20 cellular contexts compared by ENCODE assay signal in the genomic region with DNA sequence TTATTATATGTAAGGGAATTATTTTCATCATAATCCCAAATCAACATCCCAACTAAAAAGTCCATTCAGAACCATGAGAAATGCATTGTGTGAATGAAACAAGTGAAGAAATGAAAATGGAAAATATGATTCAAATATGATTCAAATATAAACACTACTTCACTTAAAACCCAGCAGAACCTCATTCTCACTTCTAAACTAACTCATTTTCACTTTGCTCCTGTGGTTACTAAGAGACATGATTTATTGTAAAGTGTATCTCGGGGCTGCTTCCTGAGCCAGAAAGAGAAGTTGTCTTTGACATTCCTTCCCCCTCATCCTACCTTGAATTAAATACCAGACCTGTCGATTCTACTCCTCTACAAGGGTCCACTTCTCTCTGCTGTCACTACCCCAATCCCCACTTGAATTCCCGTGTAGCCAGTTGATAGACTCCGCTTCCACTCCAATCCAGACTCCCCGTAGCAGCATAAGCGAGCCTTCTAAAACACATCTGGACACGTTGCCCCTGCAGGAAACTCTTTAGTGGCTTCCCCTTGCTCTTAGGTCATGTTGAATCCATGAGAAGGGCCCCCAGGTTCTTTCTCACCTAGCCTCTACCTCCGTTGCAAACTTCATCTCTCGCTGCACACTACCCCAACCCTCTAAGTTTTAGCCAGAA.
A peak's percentile ranks its signal among the peaks of the same experiment; 100 is the strongest.
DNase-seq lines count a peak whose midpoint lies in the region; ATAC-seq, FAIRE-seq and TF ChIP-seq lines count a peak whose summit lies in the region.
"Had no signal": no experiment of that assay in that cellular context is flagged by ENCODE, and none has a peak within 500 bp of the region (broad histone marks: within the 10 kb centered on the region; RNA-seq: fewer than 3 reads in every experiment).

No MANE protein-coding gene starts in this region.

- H3K9me3 ChIP-seq in tibial nerve = peaks cover 0 to 13% (median 1%) of the 10 kb centered on the region in 4 donors
- H3K9me3 ChIP-seq: esophagus squamous epithelium had no signal

- WGBS in tibial nerve, 2 donors = 77 to 80% methylated on average over 9 of the region's 9 CpGs

- peak; percentile 54 for ATAC-seq in HG02885 (IDR thresholded peaks at IDR 0.05; ENCODE audit: poor library complexity, unreplicated experiment)

- H3K27me3 Mint-ChIP-seq in activated naive CD4-positive, alpha-beta T cell treated with anti-CD3 and anti-CD28 coated beads, Interleukin-2, amount 50 U/mL, for 24 hours = no peaks in the 10 kb centered on the region
- no peaks in the 10 kb centered on the region for H3K27me3 Mint-ChIP-seq in stimulated activated naive CD8-positive, alpha-beta T cell treated with anti-CD3 and anti-CD28 coated beads, Interleukin-15, Interleukin-2, amounts not matched to agents 100 ng/mL and 50 ng/mL, for 24 hours

- no peaks in the 10 kb centered on the region for H3K36me3 ChIP-seq in tibial nerve
- H3K36me3 ChIP-seq: esophagus squamous epithelium, MG63, suprapubic skin had no signal

- H3K4me3 Mint-ChIP-seq in activated naive CD4-positive, alpha-beta T cell treated with anti-CD3 and anti-CD28 coated beads, Interleukin-2, amount 50 U/mL, for 24 hours = peak overlapping the region; percentile 16
- H3K4me3 Mint-ChIP-seq in stimulated activated naive CD8-positive, alpha-beta T cell treated with anti-CD3 and anti-CD28 coated beads, Interleukin-15, Interleukin-2, amounts not matched to agents 100 ng/mL and 50 ng/mL, for 24 hours = peak overlapping the region; percentile 21
- H3K4me3 Mint-ChIP-seq: H9 had no signal

- no peaks in the 10 kb centered on the region for H3K27me3 ChIP-seq in tibial nerve
- H3K27me3 ChIP-seq: esophagus squamous epithelium, MG63, suprapubic skin had no signal

- no peak for TF ChIP-seq POLR2A in tibial nerve (IDR thresholded peaks at IDR 0.05)

- H3K4me1 Mint-ChIP-seq in activated naive CD4-positive, alpha-beta T cell treated with anti-CD3 and anti-CD28 coated beads, Interleukin-2, amount 50 U/mL, for 24 hours = peaks cover 21% of the 10 kb centered on the region
- H3K4me1 Mint-ChIP-seq in stimulated activated naive CD8-positive, alpha-beta T cell treated with anti-CD3 and anti-CD28 coated beads, Interleukin-15, Interleukin-2, amounts not matched to agents 100 ng/mL and 50 ng/mL, for 24 hours (ENCODE audit: low read depth) = peaks cover 26% of the 10 kb centered on the region
- H3K4me1 Mint-ChIP-seq: H9 had no signal

- H3K4me3 ChIP-seq in tibial nerve = no peak overlapping the region
- H3K4me3 ChIP-seq: esophagus squamous epithelium, lung, MG63, suprapubic skin had no signal

- DNase-seq in activated naive CD4-positive, alpha-beta T cell treated with anti-CD3 and anti-CD28 coated beads, Interleukin-2, amount 50 U/mL, for 16 hours = no peak
- DNase-seq in activated T-cell treated with anti-CD3 and anti-CD28 coated beads, Interleukin-2, amount 50 U/mL, for 48 hours = peak; percentile 53 to 57
- DNase-seq in stimulated activated naive CD4-positive, alpha-beta T cell (lab: John Stamatoyannopoulos, UW) = no peak
- no peak for DNase-seq in tibial nerve (ENCODE audit: low spot score in 2 of 2)
- no peak for DNase-seq in frontal cortex (ENCODE audit: low spot score in 2 of 2)
- DNase-seq: amniotic stem cell; caudate nucleus; esophagus squamous epithelium; glutamatergic neuron; H9; MG63; NCI-H1694; NCI-H226; NK-92 treated with Interleukin-12 subunit alpha and Interleukin-12 subunit beta, amount 100 ng/mL, for 24 hours had no signal

- no peaks in the 10 kb centered on the region for H3K9me3 Mint-ChIP-seq in activated naive CD4-positive, alpha-beta T cell treated with anti-CD3 and anti-CD28 coated beads, Interleukin-2, amount 50 U/mL, for 24 hours
- H3K9me3 Mint-ChIP-seq in stimulated activated naive CD8-positive, alpha-beta T cell treated with anti-CD3 and anti-CD28 coated beads, Interleukin-15, Interleukin-2, amounts not matched to agents 100 ng/mL and 50 ng/mL, for 24 hours = peaks cover 10% of the 10 kb centered on the region

- no peak for TF ChIP-seq EP300 in tibial nerve (IDR thresholded peaks at IDR 0.05)

- peak overlapping the region; percentile 55 for H3K27ac Mint-ChIP-seq in activated naive CD4-positive, alpha-beta T cell treated with anti-CD3 and anti-CD28 coated beads, Interleukin-2, amount 50 U/mL, for 24 hours
- peak overlapping the region; percentile 85 for H3K27ac Mint-ChIP-seq in stimulated activated naive CD8-positive, alpha-beta T cell treated with anti-CD3 and anti-CD28 coated beads, Interleukin-15, Interleukin-2, amounts not matched to agents 100 ng/mL and 50 ng/mL, for 24 hours
- H3K27ac Mint-ChIP-seq: H9 had no signal

- H3K27ac ChIP-seq in tibial nerve = no peak overlapping the region
- H3K27ac ChIP-seq: esophagus squamous epithelium, suprapubic skin had no signal

- TF ChIP-seq CTCF in tibial nerve (IDR thresholded peaks at IDR 0.05) = no peak

- H3K4me1 ChIP-seq in tibial nerve = no peaks in the 10 kb centered on the region

- no peaks in the 10 kb centered on the region for H3K36me3 Mint-ChIP-seq in activated naive CD4-positive, alpha-beta T cell treated with anti-CD3 and anti-CD28 coated beads, Interleukin-2, amount 50 U/mL, for 24 hours
- no peaks in the 10 kb centered on the region for H3K36me3 Mint-ChIP-seq in stimulated activated naive CD8-positive, alpha-beta T cell treated with anti-CD3 and anti-CD28 coated beads, Interleukin-15, Interleukin-2, amounts not matched to agents 100 ng/mL and 50 ng/mL, for 24 hours (ENCODE audit: low read depth)

- no peak for FAIRE-seq in frontal cortex (lab: Jason Lieb, UNC)
- FAIRE-seq: islet of Langerhans had no signal

Comparison
In these comparisons a context has a peak if more than half of its experiments do, and no peak if none do; other contexts are left out.
1. DNase-seq: peak in activated T-cell treated with anti-CD3 and anti-CD28 coated beads, Interleukin-2, amount 50 U/mL, for 48 hours (2 of 2); none in activated naive CD4-positive, alpha-beta T cell treated with anti-CD3 and anti-CD28 coated beads, Interleukin-2, amount 50 U/mL, for 16 hours (single experiment), stimulated activated naive CD4-positive, alpha-beta T cell (0 of 6), tibial nerve (0 of 2) and frontal cortex (0 of 2).